1 cellular context compared by ENCODE assay signal in the genomic region with DNA sequence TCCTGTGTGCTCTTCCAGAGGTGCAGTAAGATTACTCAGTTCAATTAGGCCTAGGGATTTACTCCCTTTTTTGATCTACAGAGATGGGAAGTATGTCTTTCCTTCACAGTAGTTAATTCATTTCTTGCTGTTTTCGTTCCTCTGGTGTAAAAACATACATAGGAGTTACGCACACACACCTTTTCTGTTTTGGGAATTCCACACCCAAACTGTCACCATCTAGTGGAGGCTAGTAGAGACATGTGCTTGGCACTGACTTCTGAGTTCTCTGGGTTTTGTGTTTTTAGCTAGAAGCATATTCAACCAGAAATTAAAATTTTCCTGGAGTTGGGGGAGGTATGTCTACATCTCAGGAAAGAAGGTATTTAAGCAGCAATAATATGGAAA.
TF ChIP-seq lines count a peak whose summit lies in the region.

No MANE protein-coding gene starts in this region.

TF ChIP-seq in K562, 482 proteins besides CTCF, POLR2A, EP300 and RAD21 (continued from another document):
- TF ChIP-seq, protein P1, sequence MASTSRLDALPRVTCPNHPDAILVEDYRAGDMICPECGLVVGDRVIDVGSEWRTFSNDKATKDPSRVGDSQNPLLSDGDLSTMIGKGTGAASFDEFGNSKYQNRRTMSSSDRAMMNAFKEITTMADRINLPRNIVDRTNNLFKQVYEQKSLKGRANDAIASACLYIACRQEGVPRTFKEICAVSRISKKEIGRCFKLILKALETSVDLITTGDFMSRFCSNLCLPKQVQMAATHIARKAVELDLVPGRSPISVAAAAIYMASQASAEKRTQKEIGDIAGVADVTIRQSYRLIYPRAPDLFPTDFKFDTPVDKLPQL (IDR thresholded peaks at IDR 0.05; ENCODE audit: extremely low read depth, insufficient read length): no peak
- TF ChIP-seq SRSF7 (optimal IDR thresholded peaks at IDR 0.05; ENCODE audit: low read depth, low read length) (no peak), CAMTA2 (CRISPR knock-in tag; conservative IDR thresholded peaks at IDR 0.05) (no peak), NR1H2 (CRISPR knock-in tag; IDR thresholded peaks at IDR 0.05) (no peak), PHB (CRISPR knock-in tag; IDR thresholded peaks at IDR 0.05) (no peak), NR2C1 (IDR thresholded peaks at IDR 0.05) (no peak), NR2C1 (tag; IDR thresholded peaks at IDR 0.05) (no peak), JUND (IDR thresholded peaks at IDR 0.05; ENCODE audit: borderline replicate concordance, low read depth, low read length) (no peak), JUND (tag; IDR thresholded peaks at IDR 0.05; ENCODE audit: borderline replicate concordance, low read depth, low read length) (no peak), SMARCA4 (IDR thresholded peaks at IDR 0.05) (no peak), BRD9 (IDR thresholded peaks at IDR 0.05; ENCODE audit: low read depth, partially characterized antibody) (peak; percentile 38), MCM7 (IDR thresholded peaks at IDR 0.05) (no peak), ZNF717 (CRISPR knock-in tag; IDR thresholded peaks at IDR 0.05) (no peak), FOXA3 (CRISPR knock-in tag; conservative IDR thresholded peaks at IDR 0.05 in 1 of 2, IDR thresholded peaks at IDR 0.05 in 1 of 2) (no peak), NCOR1 (IDR thresholded peaks at IDR 0.05) (no peak), CTBP1 (IDR thresholded peaks at IDR 0.05; ENCODE audit: borderline replicate concordance) (no peak), HDGF (IDR thresholded peaks at IDR 0.05) (no peak), ZNF23 (CRISPR knock-in tag; IDR thresholded peaks at IDR 0.05) (no peak), CREBBP (IDR thresholded peaks at IDR 0.05; ENCODE audit: low read depth, low read length) (no peak), ARNT (IDR thresholded peaks at IDR 0.05) (no peak), OTX1 (CRISPR knock-in tag; IDR thresholded peaks at IDR 0.05) (no peak), MAFK (IDR thresholded peaks at IDR 0.05; ENCODE audit: low read length) (no peak), SMARCE1 (IDR thresholded peaks at IDR 0.05) (no peak), ZNF12 (CRISPR knock-in tag; IDR thresholded peaks at IDR 0.05) (no peak)
- TF ChIP-seq, protein P2, sequence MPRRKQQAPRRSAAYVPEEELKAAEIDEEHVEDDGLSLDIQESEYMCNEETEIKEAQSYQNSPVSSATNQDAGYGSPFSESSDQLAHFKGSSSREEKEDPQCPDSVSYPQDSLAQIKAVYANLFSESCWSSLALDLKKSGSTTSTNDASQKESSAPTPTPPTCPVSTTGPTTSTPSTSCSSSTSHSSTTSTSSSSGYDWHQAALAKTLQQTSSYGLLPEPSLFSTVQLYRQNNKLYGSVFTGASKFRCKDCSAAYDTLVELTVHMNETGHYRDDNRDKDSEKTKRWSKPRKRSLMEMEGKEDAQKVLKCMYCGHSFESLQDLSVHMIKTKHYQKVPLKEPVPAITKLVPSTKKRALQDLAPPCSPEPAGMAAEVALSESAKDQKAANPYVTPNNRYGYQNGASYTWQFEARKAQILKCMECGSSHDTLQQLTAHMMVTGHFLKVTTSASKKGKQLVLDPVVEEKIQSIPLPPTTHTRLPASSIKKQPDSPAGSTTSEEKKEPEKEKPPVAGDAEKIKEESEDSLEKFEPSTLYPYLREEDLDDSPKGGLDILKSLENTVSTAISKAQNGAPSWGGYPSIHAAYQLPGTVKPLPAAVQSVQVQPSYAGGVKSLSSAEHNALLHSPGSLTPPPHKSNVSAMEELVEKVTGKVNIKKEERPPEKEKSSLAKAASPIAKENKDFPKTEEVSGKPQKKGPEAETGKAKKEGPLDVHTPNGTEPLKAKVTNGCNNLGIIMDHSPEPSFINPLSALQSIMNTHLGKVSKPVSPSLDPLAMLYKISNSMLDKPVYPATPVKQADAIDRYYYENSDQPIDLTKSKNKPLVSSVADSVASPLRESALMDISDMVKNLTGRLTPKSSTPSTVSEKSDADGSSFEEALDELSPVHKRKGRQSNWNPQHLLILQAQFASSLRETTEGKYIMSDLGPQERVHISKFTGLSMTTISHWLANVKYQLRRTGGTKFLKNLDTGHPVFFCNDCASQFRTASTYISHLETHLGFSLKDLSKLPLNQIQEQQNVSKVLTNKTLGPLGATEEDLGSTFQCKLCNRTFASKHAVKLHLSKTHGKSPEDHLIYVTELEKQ (CRISPR knock-in tag; IDR thresholded peaks at IDR 0.05): no peak
- TF ChIP-seq, protein P3, sequence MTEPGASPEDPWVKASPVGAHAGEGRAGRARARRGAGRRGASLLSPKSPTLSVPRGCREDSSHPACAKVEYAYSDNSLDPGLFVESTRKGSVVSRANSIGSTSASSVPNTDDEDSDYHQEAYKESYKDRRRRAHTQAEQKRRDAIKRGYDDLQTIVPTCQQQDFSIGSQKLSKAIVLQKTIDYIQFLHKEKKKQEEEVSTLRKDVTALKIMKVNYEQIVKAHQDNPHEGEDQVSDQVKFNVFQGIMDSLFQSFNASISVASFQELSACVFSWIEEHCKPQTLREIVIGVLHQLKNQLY (CRISPR knock-in tag; conservative IDR thresholded peaks at IDR 0.05): no peak
- TF ChIP-seq, protein P4, sequence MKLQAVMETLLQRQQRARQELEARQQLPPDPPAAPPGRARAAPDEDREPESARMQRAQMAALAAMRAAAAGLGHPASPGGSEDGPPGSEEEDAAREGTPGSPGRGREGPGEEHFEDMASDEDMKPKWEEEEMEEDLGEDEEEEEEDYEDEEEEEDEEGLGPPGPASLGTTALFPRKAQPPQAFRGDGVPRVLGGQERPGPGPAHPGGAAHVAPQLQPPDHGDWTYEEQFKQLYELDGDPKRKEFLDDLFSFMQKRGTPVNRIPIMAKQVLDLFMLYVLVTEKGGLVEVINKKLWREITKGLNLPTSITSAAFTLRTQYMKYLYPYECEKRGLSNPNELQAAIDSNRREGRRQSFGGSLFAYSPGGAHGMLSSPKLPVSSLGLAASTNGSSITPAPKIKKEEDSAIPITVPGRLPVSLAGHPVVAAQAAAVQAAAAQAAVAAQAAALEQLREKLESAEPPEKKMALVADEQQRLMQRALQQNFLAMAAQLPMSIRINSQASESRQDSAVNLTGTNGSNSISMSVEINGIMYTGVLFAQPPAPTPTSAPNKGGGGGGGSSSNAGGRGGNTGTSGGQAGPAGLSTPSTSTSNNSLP (IDR thresholded peaks at IDR 0.05; ENCODE audit: borderline replicate concordance, low read depth, low read length): no peak
TF ChIP-seq in K562: peak in this region for 6.
